Comparison of ENCODE assay signal across 24 cellular contexts in genomic region chr6:20763311-20763710, GRCh38.
"Had no signal": no experiment of that assay in that cellular context is flagged by ENCODE, and none has a peak within 500 bp of the region (broad histone marks: within the 10 kb centered on the region; RNA-seq: fewer than 3 reads in every experiment).

No MANE protein-coding gene starts in this region.

- H3K9me3 ChIP-seq: esophagus squamous epithelium, lower lobe of right lung, neutrophil, prostate gland, right atrium auricular region, suprapubic skin, transverse colon, upper lobe of right lung, uterus had no signal

- H3K27me3 ChIP-seq: esophagus squamous epithelium, neutrophil, right atrium auricular region, suprapubic skin, transverse colon, upper lobe of right lung, uterus had no signal

- H3K4me3 ChIP-seq: esophagus squamous epithelium, lower lobe of right lung, prostate gland, right atrium auricular region, smooth muscle cell, suprapubic skin, transverse colon, upper lobe of right lung, uterus had no signal

- H3K27ac ChIP-seq: esophagus squamous epithelium, lower lobe of right lung, neutrophil, parathyroid adenoma, prostate gland, right atrium auricular region, suprapubic skin, transverse colon, upper lobe of right lung, uterus had no signal

- ATAC-seq: effector memory CD8-positive, alpha-beta T cell; left ventricle myocardium superior; lower lobe of right lung; natural killer cell; sciatic nerve; stimulated activated naive CD8-positive, alpha-beta T cell treated with anti-CD3 and anti-CD28 coated beads, Interleukin-15, amount 100 ng/mL, for 72 hours; upper lobe of right lung had no signal

- DNase-seq: cortex of kidney; effector memory CD8-positive, alpha-beta T cell; erythroblast; esophagus squamous epithelium; foreskin melanocyte; left ventricle myocardium superior; lower lobe of right lung; natural killer cell; stimulated activated CD4-positive, alpha-beta T cell treated with anti-CD3 and anti-CD28 coated beads, Interleukin-12 subunit alpha, Interleukin-12 subunit beta, amount 100 ng/mL, for 4 hours; stimulated activated CD4-positive, alpha-beta T cell treated with anti-CD3 and anti-CD28 coated beads, Interleukin-1b, Interleukin-23, amount 100 ng/mL, for 48 hours; stimulated activated CD4-positive, alpha-beta T cell treated with anti-CD3 and anti-CD28 coated beads, Interleukin-4, amount 100 ng/mL, for 1 hour; stimulated activated CD8-positive, alpha-beta memory T cell treated with anti-CD3 and anti-CD28 coated beads, Interleukin-4, amount 100 ng/mL, for 48 hours; stimulated activated naive CD4-positive, alpha-beta T cell; stimulated activated naive CD8-positive, alpha-beta T cell treated with anti-CD3 and anti-CD28 coated beads, Interleukin-15, amount 100 ng/mL, for 72 hours; transverse colon; upper lobe of right lung; uterus had no signal

- H3K36me3 ChIP-seq: esophagus squamous epithelium, lower lobe of right lung, neutrophil, prostate gland, right atrium auricular region, suprapubic skin, transverse colon, upper lobe of right lung, uterus had no signal
